ENCODE assay signal across 15 cellular contexts in the genomic region with DNA sequence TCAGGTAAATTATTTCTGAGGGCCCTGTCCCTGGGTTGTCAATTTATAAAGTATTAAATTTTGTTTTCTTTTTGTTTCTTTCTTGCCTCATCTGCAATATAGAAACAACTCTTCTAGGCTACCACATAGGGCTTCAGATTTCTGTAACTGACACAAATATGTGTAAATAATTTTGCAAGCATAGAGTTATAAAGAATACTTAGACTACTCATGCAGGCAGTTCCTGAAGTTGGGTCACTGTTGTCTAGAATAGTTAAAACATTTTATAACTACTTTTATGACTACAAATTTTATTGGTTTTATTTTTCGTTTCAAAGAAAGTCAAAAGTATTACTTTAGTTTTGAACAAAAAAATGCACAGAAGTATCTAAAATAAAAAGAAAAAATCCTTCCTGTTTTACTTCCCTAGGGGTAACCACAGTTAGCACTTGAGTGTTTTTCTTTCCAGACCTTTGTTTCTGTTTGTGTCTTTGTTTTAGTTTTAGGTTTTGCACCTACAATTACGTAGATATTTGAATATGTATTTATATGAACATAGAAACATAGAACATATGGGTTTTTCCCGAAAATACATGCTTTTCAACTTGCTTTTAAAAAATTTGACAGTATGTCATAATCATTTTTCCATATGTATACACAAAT. TPM values are rescaled to one million over a fixed set of nuclear protein-coding genes. Genes with fewer than 3 reads are reported as not detected.
DNase-seq lines count a peak whose midpoint lies in the region; ATAC-seq and TF ChIP-seq lines count a peak whose summit lies in the region.
"Had no signal": no experiment of that assay in that cellular context is flagged by ENCODE, and none has a peak within 500 bp of the region (broad histone marks: within the 10 kb centered on the region; RNA-seq: fewer than 3 reads in every experiment).

No MANE protein-coding gene starts in this region.

- H3K36me3 Mint-ChIP-seq in IgD-negative memory B cell = peaks cover 1% of the 10 kb centered on the region
- H3K36me3 Mint-ChIP-seq in effector memory CD8-positive, alpha-beta T cell (ENCODE audit: insufficient read depth) = no peaks in the 10 kb centered on the region

- peak overlapping the region in 2 of 3 donors; percentile 17 to 25 for H3K27ac Mint-ChIP-seq in IgD-negative memory B cell
- H3K27ac Mint-ChIP-seq in effector memory CD8-positive, alpha-beta T cell = peak overlapping the region in 1 of 2 donors; percentile 32

- H3K9me3 ChIP-seq in upper lobe of right lung = no peaks in the 10 kb centered on the region
- H3K9me3 ChIP-seq: Caco-2, esophagus muscularis mucosa, left ventricle myocardium inferior, upper lobe of left lung had no signal

- H3K36me3 ChIP-seq in upper lobe of right lung = no peaks in the 10 kb centered on the region
- H3K36me3 ChIP-seq: esophagus muscularis mucosa, left ventricle myocardium inferior, upper lobe of left lung had no signal

- H3K9me3 Mint-ChIP-seq in IgD-negative memory B cell = no peaks in the 10 kb centered on the region
- no peaks in the 10 kb centered on the region for H3K9me3 Mint-ChIP-seq in effector memory CD8-positive, alpha-beta T cell

- DNase-seq in NOMO-1 (lab: John Stamatoyannopoulos, UW; ENCODE audit: unreplicated experiment in 2 of 2) = peak; percentile 6 to 62
- no peak for DNase-seq in NOMO-1 treated with dmso at 0.1 percent for 144 hours (lab: John Stamatoyannopoulos, UW; ENCODE audit: unreplicated experiment)
- no peak for DNase-seq in effector memory CD8-positive, alpha-beta T cell
- DNase-seq in middle frontal gyrus (ENCODE audit: extremely low spot score, low spot score) = no peak
- no peak for DNase-seq in DMS79 (lab: John Stamatoyannopoulos, UW)
- DNase-seq in upper lobe of right lung = no peak
- DNase-seq: 8988T; Caco-2; left ventricle myocardium inferior; NCI-H2171 treated with DMSO at 0.1 percent for 48 hours; stimulated activated CD4-positive, alpha-beta T cell treated with anti-CD3 and anti-CD28 coated beads, Interleukin-12 subunit alpha, Interleukin-12 subunit beta, amount 100 ng/mL, for 4 hours; upper lobe of left lung had no signal

- TF ChIP-seq CTCF in upper lobe of right lung (IDR thresholded peaks at IDR 0.05) = no peak

- intact Hi-C loops in upper lobe of right lung (cut with DNase I) = no loop called here

- no peaks in the 10 kb centered on the region for H3K27me3 ChIP-seq in upper lobe of right lung
- H3K27me3 ChIP-seq: esophagus muscularis mucosa, upper lobe of left lung had no signal

- peaks cover 8 to 19% (median 18%) of the 10 kb centered on the region in 3 donors for H3K4me1 Mint-ChIP-seq in IgD-negative memory B cell
- peaks cover 21 to 25% of the 10 kb centered on the region in 2 donors for H3K4me1 Mint-ChIP-seq in effector memory CD8-positive, alpha-beta T cell (ENCODE audit: low read depth in 2 of 2)

- ATAC-seq in GM21529 (IDR thresholded peaks at IDR 0.05; ENCODE audit: unreplicated experiment) (peak; percentile 55), upper lobe of right lung (no peak)
- ATAC-seq in effector memory CD8-positive, alpha-beta T cell (replicated peaks) = peak; percentile 33

- H3K4me3 Mint-ChIP-seq in IgD-negative memory B cell = peak overlapping the region in 2 of 4 donors; percentile 2 to 77
- H3K4me3 Mint-ChIP-seq in effector memory CD8-positive, alpha-beta T cell = no peak overlapping the region

- no peaks in the 10 kb centered on the region for H3K27me3 Mint-ChIP-seq in IgD-negative memory B cell
- H3K27me3 Mint-ChIP-seq in effector memory CD8-positive, alpha-beta T cell = no peaks in the 10 kb centered on the region

- no peak overlapping the region for H3K27ac ChIP-seq in upper lobe of right lung
- H3K27ac ChIP-seq: esophagus muscularis mucosa, left ventricle myocardium inferior had no signal

- H3K4me1 ChIP-seq in upper lobe of right lung = peaks cover 24% of the 10 kb centered on the region
- H3K4me1 ChIP-seq: left ventricle myocardium inferior had no signal

- no peak overlapping the region for H3K4me3 ChIP-seq in upper lobe of right lung
- H3K4me3 ChIP-seq: esophagus muscularis mucosa, left ventricle myocardium inferior, upper lobe of left lung had no signal

RNA-seq across cellular contexts. Expression of gene TMEM123, which starts 12.4 kb away (rescaled TPM):
- polyA plus RNA-seq in IgD-negative memory B cell = 179 TPM
- total RNA-seq in upper lobe of right lung = 203 TPM

Comparison
In these comparisons a context has a peak if more than half of its experiments do, and no peak if none do; other contexts are left out.
1. DNase-seq: peak in NOMO-1 (2 of 2); none in NOMO-1 treated with dmso at 0.1 percent for 144 hours (single experiment), effector memory CD8-positive, alpha-beta T cell (0 of 3), middle frontal gyrus (single experiment), DMS79 (single experiment) and upper lobe of right lung (single experiment).